ENCODE assay signal across 27 cellular contexts in the genomic region with DNA sequence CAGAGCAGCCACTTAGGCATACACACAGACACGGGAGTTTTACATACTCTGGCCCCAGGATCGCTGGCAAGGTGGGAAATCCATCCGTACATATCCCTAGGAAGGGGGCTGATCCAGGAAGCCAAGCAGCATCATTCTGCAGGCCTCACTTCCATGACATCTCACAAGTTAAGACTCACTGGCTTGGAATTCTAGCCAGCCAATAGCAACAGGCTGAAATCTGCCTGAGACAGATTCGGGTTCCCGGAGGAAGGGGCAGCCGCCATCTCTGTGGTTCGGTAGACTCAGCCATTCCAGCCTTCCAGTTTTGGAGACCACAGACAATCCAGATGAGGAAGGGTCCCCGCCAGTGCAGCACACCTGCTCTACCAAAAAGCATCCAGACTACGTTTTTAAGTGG. TPM values are rescaled to one million over a fixed set of nuclear protein-coding genes. Genes with fewer than 3 reads are reported as not detected.
"Had no signal": no experiment of that assay in that cellular context is flagged by ENCODE, and none has a peak within 500 bp of the region (broad histone marks: within the 10 kb centered on the region; RNA-seq: fewer than 3 reads in every experiment).

No MANE protein-coding gene starts in this region.

- DNase-seq: hippocampal formation; kidney; left colon; left lung; lower lobe of right lung; mammary epithelial cell; mesendoderm; naive thymus-derived CD4-positive, alpha-beta T cell; pancreas; posterior cingulate gyrus; retina; right cardiac atrium; sigmoid colon; small intestine; spleen; stimulated activated CD4-positive, alpha-beta T cell treated with anti-CD3 and anti-CD28 coated beads, Interleukin-4, amount 100 ng/mL, for 24 hours; stimulated activated naive CD4-positive, alpha-beta T cell; stimulated activated naive CD8-positive, alpha-beta T cell treated with anti-CD3 and anti-CD28 coated beads, Interleukin-15, amount 100 ng/mL, for 72 hours; substantia nigra; uterus had no signal

- H3K4me1 ChIP-seq: left lung, lower lobe of right lung, pancreas, prostate gland, sigmoid colon, spleen, tibial nerve, uterus had no signal

- H3K27me3 ChIP-seq: left lung, pancreas, sigmoid colon, uterus had no signal

- H3K36me3 ChIP-seq: left lung, lower lobe of right lung, pancreas, prostate gland, sigmoid colon, spleen, tibial nerve, uterus had no signal

- H3K27ac ChIP-seq: left lung, lower lobe of right lung, pancreas, prostate gland, sigmoid colon, spleen, tibial nerve, uterus had no signal

- ATAC-seq: left colon; left lung; lower lobe of right lung; naive thymus-derived CD4-positive, alpha-beta T cell; natural killer cell treated with Interleukin-12 subunit alpha and Interleukin-12 subunit beta and Interleukin-15 and Interleukin-18, amount 100 ng/mL, for 72 hours; pancreas; right cardiac atrium; stimulated activated effector memory CD8-positive, alpha-beta T cell treated with anti-CD3 and anti-CD28 coated beads, Interleukin-12 subunit alpha, Interleukin-12 subunit beta, amount 100 ng/mL, for 72 hours; stimulated activated naive CD8-positive, alpha-beta T cell treated with anti-CD3 and anti-CD28 coated beads, Interleukin-15, amount 100 ng/mL, for 72 hours had no signal

- FAIRE-seq: kidney, pancreas, small intestine had no signal

- H3K9me3 ChIP-seq: left lung, lower lobe of right lung, pancreas, prostate gland, sigmoid colon, spleen, tibial nerve, uterus had no signal

- H3K4me3 ChIP-seq: left lung, lower lobe of right lung, pancreas, prostate gland, sigmoid colon, spleen, tibial nerve, uterus had no signal

RNA-seq across cellular contexts. Expression of a gene that starts 31.3 kb away (rescaled TPM):
- total RNA-seq: mononuclear cell; myocyte; naive thymus-derived CD4-positive, alpha-beta T cell; natural killer cell treated with Interleukin-12 subunit alpha and Interleukin-12 subunit beta and Interleukin-15 and Interleukin-18, amount 100 ng/mL, for 72 hours; right cardiac atrium had no signal
- polyA plus RNA-seq: neural cell, right cardiac atrium, spleen had no signal
